32 cellular contexts compared by ENCODE assay signal in genomic region chr10:34423607-34424325, GRCh38.
"Had no signal": no experiment of that assay in that cellular context is flagged by ENCODE, and none has a peak within 500 bp of the region (broad histone marks: within the 10 kb centered on the region; RNA-seq: fewer than 3 reads in every experiment).

No MANE protein-coding gene starts in this region.

- FAIRE-seq: endometrium, endothelial cell of umbilical vein had no signal

- H3K4me3 ChIP-seq: adrenal gland, body of pancreas, colonic mucosa, esophagus squamous epithelium, gastroesophageal sphincter had no signal

- H3K27me3 Mint-ChIP-seq: activated B cell treated with CpG ODN at 0.5 μM for 24 hours; activated CD8-positive, alpha-beta T cell treated with anti-CD3 and anti-CD28 coated beads for 36 hours; activated naive CD8-positive, alpha-beta T cell treated with anti-CD3 and anti-CD28 coated beads for 36 hours; activated naive CD8-positive, alpha-beta T cell treated with anti-CD3 and anti-CD28 coated beads, Interleukin-2, amount 50 U/mL, for 24 hours; activated T-helper 17 cell treated with anti-CD3 and anti-CD28 coated beads, Interleukin-2, amount 50 U/mL, for 72 hours; T-helper 17 cell had no signal

- H3K27ac ChIP-seq: adrenal gland, body of pancreas, colonic mucosa, epithelial cell of prostate, esophagus squamous epithelium, gastroesophageal sphincter, WERI-Rb-1 had no signal

- H3K36me3 Mint-ChIP-seq: activated naive CD8-positive, alpha-beta T cell treated with anti-CD3 and anti-CD28 coated beads for 36 hours had no signal

- H3K9me3 ChIP-seq: adrenal gland, colonic mucosa, esophagus squamous epithelium, gastroesophageal sphincter had no signal

- DNase-seq: activated B cell treated with CpG ODN at 0.5 μM for 24 hours; activated CD4-positive, alpha-beta T cell treated with anti-CD3 and anti-CD28 coated beads for 48 hours; activated CD4-positive, alpha-beta T cell treated with anti-CD3 and anti-CD28 coated beads, Interleukin-2, amount 50 U/mL, for 1 hour; activated CD4-positive, alpha-beta T cell treated with anti-CD3 and anti-CD28 coated beads, Interleukin-2, amount 50 U/mL, for 48 hours; activated CD8-positive, alpha-beta memory T cell treated with anti-CD3 and anti-CD28 coated beads for 24 hours; activated CD8-positive, alpha-beta T cell treated with anti-CD3 and anti-CD28 coated beads for 36 hours; activated effector memory CD4-positive, alpha-beta T cell treated with Interleukin-2 at 50 U/mL for 16 hours; activated naive CD4-positive, alpha-beta T cell treated with anti-CD3 and anti-CD28 coated beads for 36 hours; activated naive CD8-positive, alpha-beta T cell treated with anti-CD3 and anti-CD28 coated beads for 36 hours; activated naive CD8-positive, alpha-beta T cell treated with anti-CD3 and anti-CD28 coated beads, Interleukin-2, amount 50 U/mL, for 24 hours; activated T-cell treated with anti-CD3 and anti-CD28 coated beads, Interleukin-2, amount 50 U/mL, for 4 hours; adrenal gland; amygdala; aorta; body of pancreas; caudate nucleus; colonic mucosa; effector CD8-positive, alpha-beta T cell; esophagus squamous epithelium; foreskin melanocyte; T-helper 1 cell; T-helper 17 cell; T1000; WERI-Rb-1 had no signal

- H3K4me1 ChIP-seq: adrenal gland, body of pancreas, colonic mucosa, gastroesophageal sphincter had no signal

- H3K4me1 Mint-ChIP-seq: activated B cell treated with CpG ODN at 0.5 μM for 24 hours; activated naive CD4-positive, alpha-beta T cell treated with anti-CD3 and anti-CD28 coated beads, Interleukin-2, amount 50 U/mL, for 24 hours; activated naive CD8-positive, alpha-beta T cell treated with anti-CD3 and anti-CD28 coated beads for 36 hours; activated naive CD8-positive, alpha-beta T cell treated with anti-CD3 and anti-CD28 coated beads, Interleukin-2, amount 50 U/mL, for 24 hours; activated T-helper 17 cell treated with anti-CD3 and anti-CD28 coated beads, Interleukin-2, amount 50 U/mL, for 72 hours had no signal

- H3K27ac Mint-ChIP-seq: activated B cell treated with CpG ODN at 0.5 μM for 24 hours; activated CD8-positive, alpha-beta T cell treated with anti-CD3 and anti-CD28 coated beads for 36 hours; activated naive CD4-positive, alpha-beta T cell treated with anti-CD3 and anti-CD28 coated beads for 36 hours; activated naive CD4-positive, alpha-beta T cell treated with anti-CD3 and anti-CD28 coated beads, Interleukin-2, amount 50 U/mL, for 24 hours; activated naive CD8-positive, alpha-beta T cell treated with anti-CD3 and anti-CD28 coated beads for 36 hours; activated naive CD8-positive, alpha-beta T cell treated with anti-CD3 and anti-CD28 coated beads, Interleukin-2, amount 50 U/mL, for 24 hours; activated T-helper 17 cell treated with anti-CD3 and anti-CD28 coated beads, Interleukin-2, amount 50 U/mL, for 72 hours; T-helper 17 cell; T-helper 2 cell treated with Interferon-gamma antibody and Interleukin-4, amounts not matched to agents 5 μg/mL and 100 μg/mL, for 36 hours had no signal

- H3K36me3 ChIP-seq: adrenal gland, colonic mucosa, esophagus squamous epithelium, gastroesophageal sphincter, WERI-Rb-1 had no signal

- H3K27me3 ChIP-seq: adrenal gland, body of pancreas, colonic mucosa, esophagus squamous epithelium, gastroesophageal sphincter had no signal

- H3K9me3 Mint-ChIP-seq: activated B cell treated with CpG ODN at 0.5 μM for 24 hours; activated CD8-positive, alpha-beta T cell treated with anti-CD3 and anti-CD28 coated beads for 36 hours; activated naive CD4-positive, alpha-beta T cell treated with anti-CD3 and anti-CD28 coated beads for 36 hours; activated naive CD4-positive, alpha-beta T cell treated with anti-CD3 and anti-CD28 coated beads, Interleukin-2, amount 50 U/mL, for 24 hours; activated naive CD8-positive, alpha-beta T cell treated with anti-CD3 and anti-CD28 coated beads for 36 hours; activated naive CD8-positive, alpha-beta T cell treated with anti-CD3 and anti-CD28 coated beads, Interleukin-2, amount 50 U/mL, for 24 hours; activated T-cell treated with anti-CD3 and anti-CD28 coated beads, Interleukin-2, amount 50 U/mL, for 4 hours; activated T-helper 17 cell treated with anti-CD3 and anti-CD28 coated beads, Interleukin-2, amount 50 U/mL, for 72 hours; T-helper 2 cell treated with Interferon-gamma antibody and Interleukin-4, amounts not matched to agents 5 μg/mL and 100 μg/mL, for 36 hours had no signal

- ATAC-seq: activated CD4-positive, CD25-positive, alpha-beta regulatory T cell treated with anti-CD3 and anti-CD28 coated beads, Interleukin-2, amount 50 U/mL, for 24 hours; activated CD8-positive, alpha-beta T cell treated with anti-CD3 and anti-CD28 coated beads for 36 hours; activated naive CD8-positive, alpha-beta T cell treated with anti-CD3 and anti-CD28 coated beads, Interleukin-2, amount 50 U/mL, for 24 hours; activated T-cell treated with anti-CD3 and anti-CD28 coated beads, Interleukin-2, amount 50 U/mL, for 4 hours; activated T-helper 17 cell treated with anti-CD3 and anti-CD28 coated beads, Interleukin-2, amount 50 U/mL, for 72 hours; body of pancreas; gastroesophageal sphincter; T-helper 17 cell had no signal

- H3K4me3 Mint-ChIP-seq: activated B cell treated with CpG ODN at 0.5 μM for 24 hours; activated CD8-positive, alpha-beta T cell treated with anti-CD3 and anti-CD28 coated beads for 36 hours; activated naive CD4-positive, alpha-beta T cell treated with anti-CD3 and anti-CD28 coated beads for 36 hours; activated naive CD4-positive, alpha-beta T cell treated with anti-CD3 and anti-CD28 coated beads, Interleukin-2, amount 50 U/mL, for 24 hours; activated naive CD8-positive, alpha-beta T cell treated with anti-CD3 and anti-CD28 coated beads for 36 hours; activated naive CD8-positive, alpha-beta T cell treated with anti-CD3 and anti-CD28 coated beads, Interleukin-2, amount 50 U/mL, for 24 hours; activated T-cell treated with anti-CD3 and anti-CD28 coated beads, Interleukin-2, amount 50 U/mL, for 4 hours; activated T-helper 17 cell treated with anti-CD3 and anti-CD28 coated beads, Interleukin-2, amount 50 U/mL, for 72 hours; T-helper 17 cell; T-helper 2 cell treated with Interferon-gamma antibody and Interleukin-4, amounts not matched to agents 5 μg/mL and 100 μg/mL, for 36 hours had no signal
